ENCODE assay signal across 18 cellular contexts in genomic region chr5:124080256-124080655, GRCh38.
DNase-seq lines count a peak whose midpoint lies in the region; ATAC-seq, FAIRE-seq and TF ChIP-seq lines count a peak whose summit lies in the region.
"Had no signal": no experiment of that assay in that cellular context is flagged by ENCODE, and none has a peak within 500 bp of the region (broad histone marks: within the 10 kb centered on the region; RNA-seq: fewer than 3 reads in every experiment).

No MANE protein-coding gene starts in this region.

- TF ChIP-seq CTCF in PC-3 (conservative IDR thresholded peaks at IDR 0.05; ENCODE audit: low read depth, low read length) = no peak
- no peak for TF ChIP-seq CTCF in foreskin keratinocyte (conservative IDR thresholded peaks at IDR 0.05)

- POLR2A ChIA-PET in PC-3 (lab: Charles Lee; ENCODE audit: unreplicated experiment) = no interaction called here

- CTCF ChIA-PET in PC-3 (lab: Charles Lee) = no interaction called here

- H2AFZ ChIP-seq in PC-3 (ENCODE audit: low read length) = no peak overlapping the region

- DNase-seq in DMS153 (lab: John Stamatoyannopoulos, UW) (peak; percentile 69), GM19239 (ENCODE audit: insufficient read length, low spot score) (no peak), PC-3 (peak; percentile 51), foreskin keratinocyte (peak; percentile 57 to 72), Right ventricle myocardium superior (no peak)
- DNase-seq: AML-193, DND-41, GDM1, NCI-H146, NCI-H2081 treated with DMSO at 0.1 percent for 48 hours, NCI-H2227 treated with DMSO at 0.1 percent for 48 hours, NCI-H774, SK-N-SH, T-helper 1 cell had no signal

- BruUV-seq in PC-3 (replicated peaks; lab: Mats Ljungman, UMichigan) = no TSS peak

- ATAC-seq in PC-3 (peak; percentile 84), foreskin keratinocyte (peak; percentile 86), HG02970 (IDR thresholded peaks at IDR 0.05; ENCODE audit: low FRiP score, unreplicated experiment) (no peak), Right ventricle myocardium superior (ENCODE audit: poor library complexity) (no peak), HG03045 (IDR thresholded peaks at IDR 0.05; ENCODE audit: unreplicated experiment) (no peak)

- no peak overlapping the region for H3K9ac ChIP-seq in PC-3 (ENCODE audit: low read length)
- H3K9ac ChIP-seq: SK-N-SH had no signal

- H3K4me1 ChIP-seq in PC-3 (ENCODE audit: insufficient read depth, low read length) = 0 out of 2 replicates have a peak, but pooled peaks cover 3% of the 10 kb centered on the region
- no peaks in the 10 kb centered on the region for H3K4me1 ChIP-seq in foreskin keratinocyte

- H3K27me3 ChIP-seq in PC-3 (ENCODE audit: low read length) = no peaks in the 10 kb centered on the region
- no peaks in the 10 kb centered on the region for H3K27me3 ChIP-seq in foreskin keratinocyte

- H3K9me2 ChIP-seq in PC-3 (replicated peaks; ENCODE audit: low read length) = no peaks in the 10 kb centered on the region
- H3K9me2 ChIP-seq: SK-N-SH had no signal

- FAIRE-seq in GM19239 (lab: Jason Lieb, UNC) = peak; percentile 8
- FAIRE-seq: GM12892, H1 had no signal

- H4K20me1 ChIP-seq in PC-3 (ENCODE audit: low read length) = no peaks in the 10 kb centered on the region

- intact Hi-C loops in PC-3 (cut with micrococcal nuclease) (no loop called here), Right ventricle myocardium superior (cut with DNase I) (no loop called here)

- H3K9me3 ChIP-seq in PC-3 (ENCODE audit: low read length) = no peaks in the 10 kb centered on the region
- H3K9me3 ChIP-seq: SK-N-SH had no signal

- H3F3A ChIP-seq in PC-3 (ENCODE audit: low read length, unreplicated experiment) = no peaks in the 10 kb centered on the region

- no peaks in the 10 kb centered on the region for H3K79me2 ChIP-seq in PC-3 (ENCODE audit: low read length)

- H3K4me2 ChIP-seq in PC-3 (ENCODE audit: low read length) = no peak overlapping the region
- H3K4me2 ChIP-seq: SK-N-SH had no signal

- no peak overlapping the region for H3K27ac ChIP-seq in PC-3 (ENCODE audit: low read length)
- H3K27ac ChIP-seq in foreskin keratinocyte = no peak overlapping the region

- no peak overlapping the region for H3K4me3 ChIP-seq in PC-3 (ENCODE audit: low read length)

- H3K36me3 ChIP-seq in PC-3 (ENCODE audit: low read depth, low read length) = no peaks in the 10 kb centered on the region

Comparison
In these comparisons a context has a peak if more than half of its experiments do, and no peak if none do; other contexts are left out.
1. DNase-seq: peak in DMS153 (single experiment), PC-3 (single experiment) and foreskin keratinocyte (2 of 2); none in GM19239 (single experiment) and Right ventricle myocardium superior (single experiment).
2. ATAC-seq: peak in PC-3 (single experiment) and foreskin keratinocyte (single experiment); none in HG02970 (single experiment), Right ventricle myocardium superior (single experiment) and HG03045 (single experiment).